ENCODE assay signal across 18 cellular contexts in the genomic region with DNA sequence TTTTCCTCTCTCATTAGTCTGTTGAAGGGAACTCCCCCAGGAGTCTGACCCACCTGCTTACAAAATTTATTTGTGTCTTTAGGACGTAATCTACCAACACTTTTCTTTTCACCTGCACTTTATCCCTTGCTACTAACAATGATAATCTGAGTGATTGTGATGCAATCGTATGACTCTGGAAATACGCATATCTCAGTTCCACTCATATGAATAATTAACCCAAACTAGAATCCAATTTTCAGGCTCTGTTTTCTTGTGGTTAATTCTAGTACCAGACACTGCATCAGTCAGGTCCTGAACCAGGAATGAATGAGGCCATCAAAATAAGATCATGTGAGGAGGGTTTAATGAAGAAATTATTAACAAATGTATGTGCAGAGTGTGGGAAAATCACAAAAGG.
DNase-seq lines count a peak whose midpoint lies in the region; ATAC-seq and TF ChIP-seq lines count a peak whose summit lies in the region.
"Had no signal": no experiment of that assay in that cellular context is flagged by ENCODE, and none has a peak within 500 bp of the region (broad histone marks: within the 10 kb centered on the region; RNA-seq: fewer than 3 reads in every experiment).

No MANE protein-coding gene starts in this region.

- no peak overlapping the region for H3K4me3 ChIP-seq in epithelial cell of proximal tubule (ENCODE audit: low read depth, low read length)
- H3K4me3 ChIP-seq in liver (ENCODE audit: low read depth in 1 of 3, low read length in 3 of 3): no peak overlapping the region
- no peak overlapping the region for H3K4me3 ChIP-seq in upper lobe of left lung
- H3K4me3 ChIP-seq: GM12878, GM23338 had no signal

- no peak for ATAC-seq in HG02588 (IDR thresholded peaks at IDR 0.05; ENCODE audit: unreplicated experiment)
- ATAC-seq in upper lobe of left lung (ENCODE audit: low FRiP score in 2 of 2): no peak
- no peak for ATAC-seq in GM19455 (IDR thresholded peaks at IDR 0.05; ENCODE audit: unreplicated experiment)
- ATAC-seq: GM12878, GM23338, HCT116 had no signal

- H3K9me3 ChIP-seq in liver (ENCODE audit: control insufficient read depth in 4 of 4, low read length in 3 of 4) (no peaks in the 10 kb centered on the region), upper lobe of left lung (no peaks in the 10 kb centered on the region)

- no peak for TF ChIP-seq POLR2A in upper lobe of left lung (IDR thresholded peaks at IDR 0.05)

- peak; percentile 95 for DNase-seq in epithelial cell of proximal tubule (ENCODE audit: low read depth)
- peak; percentile 72 for DNase-seq in kidney tubule cell (ENCODE audit: low spot score)
- DNase-seq in NCI-H1694 treated with DMSO at 0.1 percent for 48 hours (lab: John Stamatoyannopoulos, UW): no peak
- no peak for DNase-seq in upper lobe of left lung
- DNase-seq: C1 segment of cervical spinal cord; CD4-positive, alpha-beta memory T cell; COR-L47; DMS 273 treated with DMSO at 0.1 percent for 48 hours; DMS79; EL; GDM1; H9 had no signal

- 45% methylated on average over 3 of the region's 3 CpGs for WGBS in liver
- 81 to 90% methylated on average over 3 of the region's 3 CpGs for WGBS in upper lobe of left lung, 2 donors

- H3K27me3 ChIP-seq in liver (ENCODE audit: control insufficient read depth in 4 of 4, insufficient read depth in 4 of 4, low read length in 3 of 4): no peaks in the 10 kb centered on the region
- no peaks in the 10 kb centered on the region for H3K27me3 ChIP-seq in upper lobe of left lung

- TF ChIP-seq EP300 in upper lobe of left lung (IDR thresholded peaks at IDR 0.05): no peak

- TF ChIP-seq RAD21 in liver (IDR thresholded peaks at IDR 0.05): peak in 1 of 2 donors; percentile 11

- peaks cover 4 to 20% (median 8%) of the 10 kb centered on the region in 4 donors for H3K4me1 ChIP-seq in liver (ENCODE audit: control insufficient read depth in 4 of 4, insufficient read depth in 4 of 4, low read length in 3 of 4)
- peaks cover 0 to 3% (median 0%) of the 10 kb centered on the region in 4 donors for H3K4me1 ChIP-seq in upper lobe of left lung

- H3K36me3 ChIP-seq in liver (ENCODE audit: control insufficient read depth in 4 of 4, insufficient read depth in 3 of 4, low read depth in 1 of 4, low read length in 3 of 4): no peaks in the 10 kb centered on the region
- no peaks in the 10 kb centered on the region for H3K36me3 ChIP-seq in upper lobe of left lung

- no peak overlapping the region for H3K9ac ChIP-seq in liver (ENCODE audit: low read depth in 1 of 2, low read length in 2 of 2)

- no peak for TF ChIP-seq CTCF in epithelial cell of proximal tubule (conservative IDR thresholded peaks at IDR 0.05; ENCODE audit: low read depth, low read length)
- no peak for TF ChIP-seq CTCF in liver (IDR thresholded peaks at IDR 0.05; ENCODE audit: low read depth, low read length, missing input control)
- TF ChIP-seq CTCF in upper lobe of left lung (IDR thresholded peaks at IDR 0.05): no peak

- H3K27ac ChIP-seq in liver (ENCODE audit: low read depth in 1 of 2, low read length in 2 of 2) (no peak overlapping the region), upper lobe of left lung (no peak overlapping the region)

TF ChIP-seq in liver, 16 proteins besides CTCF, POLR2A, EP300 and RAD21:
- TF ChIP-seq, protein P1, sequence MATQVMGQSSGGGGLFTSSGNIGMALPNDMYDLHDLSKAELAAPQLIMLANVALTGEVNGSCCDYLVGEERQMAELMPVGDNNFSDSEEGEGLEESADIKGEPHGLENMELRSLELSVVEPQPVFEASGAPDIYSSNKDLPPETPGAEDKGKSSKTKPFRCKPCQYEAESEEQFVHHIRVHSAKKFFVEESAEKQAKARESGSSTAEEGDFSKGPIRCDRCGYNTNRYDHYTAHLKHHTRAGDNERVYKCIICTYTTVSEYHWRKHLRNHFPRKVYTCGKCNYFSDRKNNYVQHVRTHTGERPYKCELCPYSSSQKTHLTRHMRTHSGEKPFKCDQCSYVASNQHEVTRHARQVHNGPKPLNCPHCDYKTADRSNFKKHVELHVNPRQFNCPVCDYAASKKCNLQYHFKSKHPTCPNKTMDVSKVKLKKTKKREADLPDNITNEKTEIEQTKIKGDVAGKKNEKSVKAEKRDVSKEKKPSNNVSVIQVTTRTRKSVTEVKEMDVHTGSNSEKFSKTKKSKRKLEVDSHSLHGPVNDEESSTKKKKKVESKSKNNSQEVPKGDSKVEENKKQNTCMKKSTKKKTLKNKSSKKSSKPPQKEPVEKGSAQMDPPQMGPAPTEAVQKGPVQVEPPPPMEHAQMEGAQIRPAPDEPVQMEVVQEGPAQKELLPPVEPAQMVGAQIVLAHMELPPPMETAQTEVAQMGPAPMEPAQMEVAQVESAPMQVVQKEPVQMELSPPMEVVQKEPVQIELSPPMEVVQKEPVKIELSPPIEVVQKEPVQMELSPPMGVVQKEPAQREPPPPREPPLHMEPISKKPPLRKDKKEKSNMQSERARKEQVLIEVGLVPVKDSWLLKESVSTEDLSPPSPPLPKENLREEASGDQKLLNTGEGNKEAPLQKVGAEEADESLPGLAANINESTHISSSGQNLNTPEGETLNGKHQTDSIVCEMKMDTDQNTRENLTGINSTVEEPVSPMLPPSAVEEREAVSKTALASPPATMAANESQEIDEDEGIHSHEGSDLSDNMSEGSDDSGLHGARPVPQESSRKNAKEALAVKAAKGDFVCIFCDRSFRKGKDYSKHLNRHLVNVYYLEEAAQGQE (IDR thresholded peaks at IDR 0.05): no peak
- TF ChIP-seq JUND (IDR thresholded peaks at IDR 0.05) (peak in 1 of 2 donors; percentile 34), TAF1 (conservative IDR thresholded peaks at IDR 0.05) (no peak), HNF4G (IDR thresholded peaks at IDR 0.05) (no peak), FOXA1 (IDR thresholded peaks at IDR 0.05) (no peak), HNF4A (conservative IDR thresholded peaks at IDR 0.05) (peak; percentile 58 to 71), SP1 (IDR thresholded peaks at IDR 0.05) (peak; percentile 21), FOXA2 (IDR thresholded peaks at IDR 0.05) (no peak), RXRA (IDR thresholded peaks at IDR 0.05) (peak in 1 of 2 donors; percentile 52)
- TF ChIP-seq, protein P2, sequence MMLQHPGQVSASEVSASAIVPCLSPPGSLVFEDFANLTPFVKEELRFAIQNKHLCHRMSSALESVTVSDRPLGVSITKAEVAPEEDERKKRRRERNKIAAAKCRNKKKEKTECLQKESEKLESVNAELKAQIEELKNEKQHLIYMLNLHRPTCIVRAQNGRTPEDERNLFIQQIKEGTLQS (IDR thresholded peaks at IDR 0.05): peak; percentile 35
- TF ChIP-seq, protein P3, sequence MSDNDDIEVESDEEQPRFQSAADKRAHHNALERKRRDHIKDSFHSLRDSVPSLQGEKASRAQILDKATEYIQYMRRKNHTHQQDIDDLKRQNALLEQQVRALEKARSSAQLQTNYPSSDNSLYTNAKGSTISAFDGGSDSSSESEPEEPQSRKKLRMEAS (IDR thresholded peaks at IDR 0.05): peak; percentile 44

Comparison
In these comparisons a context has a peak if more than half of its experiments do, and no peak if none do; other contexts are left out.
1. DNase-seq: peak in epithelial cell of proximal tubule (single experiment) and kidney tubule cell (single experiment); none in NCI-H1694 treated with DMSO at 0.1 percent for 48 hours (single experiment) and upper lobe of left lung (0 of 2).